In the genomic region with DNA sequence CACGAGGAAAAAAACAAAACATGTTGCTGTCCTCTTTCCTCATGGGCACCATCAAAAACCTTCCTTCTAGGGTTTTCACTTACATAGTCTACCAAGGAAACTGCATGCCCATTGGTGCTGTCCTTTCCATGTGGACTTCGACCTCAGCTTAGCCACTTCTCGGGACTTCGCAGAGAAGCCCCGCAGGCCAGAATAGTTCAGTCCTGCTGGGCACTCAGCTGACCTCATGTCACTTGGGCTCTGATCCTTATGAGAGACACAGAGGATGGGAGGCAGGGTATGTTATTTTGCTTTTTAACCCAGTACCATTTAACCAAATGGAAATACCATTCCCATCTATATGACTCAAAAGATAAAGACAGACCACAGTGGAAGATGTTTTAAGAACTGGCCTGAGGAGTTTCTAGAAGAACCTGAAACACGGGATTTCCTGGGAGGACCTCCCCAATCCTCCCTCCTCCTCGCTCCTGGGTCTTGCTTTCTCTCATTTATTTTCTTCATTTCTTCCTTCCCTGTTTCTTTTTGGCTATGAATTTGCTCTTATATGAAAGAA, we compare ENCODE assay signal across 21 cellular contexts. TPM values are rescaled to one million over a fixed set of nuclear protein-coding genes. Genes with fewer than 3 reads are reported as not detected.
A peak's percentile ranks its signal among the peaks of the same experiment; 100 is the strongest.
DNase-seq lines count a peak whose midpoint lies in the region; ATAC-seq, FAIRE-seq and TF ChIP-seq lines count a peak whose summit lies in the region.
"Had no signal": no experiment of that assay in that cellular context is flagged by ENCODE, and none has a peak within 500 bp of the region (broad histone marks: within the 10 kb centered on the region; RNA-seq: fewer than 3 reads in every experiment).

No MANE protein-coding gene starts in this region.

- H3K36me3 Mint-ChIP-seq in activated CD8-positive, alpha-beta T cell treated with anti-CD3 and anti-CD28 coated beads for 36 hours (ENCODE audit: low read depth) = peaks cover 58% of the 10 kb centered on the region
- H3K36me3 Mint-ChIP-seq in activated CD8-positive, alpha-beta T cell treated with anti-CD3 and anti-CD28 coated beads, Interleukin-2, amount 10 ng/mL, durations not matched to agents 7 days and 5 days (ENCODE audit: low read depth) = peaks cover 54% of the 10 kb centered on the region
- H3K36me3 Mint-ChIP-seq in astrocyte (ENCODE audit: low read depth, unreplicated experiment) = peaks cover 24% of the 10 kb centered on the region
- H3K36me3 Mint-ChIP-seq: memory B cell had no signal

- no peak overlapping the region for H3K4me3 Mint-ChIP-seq in activated CD8-positive, alpha-beta T cell treated with anti-CD3 and anti-CD28 coated beads for 36 hours
- H3K4me3 Mint-ChIP-seq in activated CD8-positive, alpha-beta T cell treated with anti-CD3 and anti-CD28 coated beads, Interleukin-2, amount 10 ng/mL, durations not matched to agents 7 days and 5 days = no peak overlapping the region
- no peak overlapping the region for H3K4me3 Mint-ChIP-seq in astrocyte (ENCODE audit: unreplicated experiment)
- H3K4me3 Mint-ChIP-seq: activated B cell treated with CpG ODN at 0.5 μM for 24 hours; activated CD8-positive, alpha-beta memory T cell treated with anti-CD3 and anti-CD28 coated beads, Interleukin-2, amount 10 ng/mL, durations not matched to agents 7 days and 5 days; memory B cell; nephron progenitor cell had no signal

- peaks cover 50% of the 10 kb centered on the region for H3K4me1 ChIP-seq in KMS-11 (ENCODE audit: low read depth, poor library complexity, severe bottlenecking)
- H3K4me1 ChIP-seq in astrocyte (ENCODE audit: insufficient read depth, low read length) = peaks cover 8% of the 10 kb centered on the region
- H3K4me1 ChIP-seq in trophoblast cell (ENCODE audit: control insufficient read depth in 1 of 2, insufficient read depth in 2 of 2, low read length in 2 of 2) = peaks cover 15 to 33% of the 10 kb centered on the region in 2 experiments
- H3K4me1 ChIP-seq in BE2C = no peaks in the 10 kb centered on the region

- H4K91ac ChIP-seq in trophoblast cell (ENCODE audit: low read depth, low read length) = peak overlapping the region; percentile 45

- H3K27ac ChIP-seq in KMS-11 = no peak overlapping the region
- H3K27ac ChIP-seq in astrocyte (ENCODE audit: low read depth, low read length) = no peak overlapping the region
- H3K27ac ChIP-seq in trophoblast cell (ENCODE audit: low read depth, low read length) = peak overlapping the region; percentile 83
- H3K27ac ChIP-seq: C4-2B, coronary artery, thoracic aorta had no signal

- peaks cover 53% of the 10 kb centered on the region for H3K4me1 Mint-ChIP-seq in activated CD8-positive, alpha-beta T cell treated with anti-CD3 and anti-CD28 coated beads for 36 hours (ENCODE audit: low read depth)
- peaks cover 36% of the 10 kb centered on the region for H3K4me1 Mint-ChIP-seq in activated CD8-positive, alpha-beta T cell treated with anti-CD3 and anti-CD28 coated beads, Interleukin-2, amount 10 ng/mL, durations not matched to agents 7 days and 5 days (ENCODE audit: low read depth)
- peaks cover 22% of the 10 kb centered on the region for H3K4me1 Mint-ChIP-seq in astrocyte (ENCODE audit: low read depth, unreplicated experiment)
- H3K4me1 Mint-ChIP-seq: nephron progenitor cell had no signal

- no peak for TF ChIP-seq CTCF in activated CD8-positive, alpha-beta T cell treated with anti-CD3 and anti-CD28 coated beads for 36 hours (IDR thresholded peaks at IDR 0.05)
- TF ChIP-seq CTCF in KMS-11 (conservative IDR thresholded peaks at IDR 0.05; ENCODE audit: low read depth, low read length) = no peak
- no peak for TF ChIP-seq CTCF in astrocyte (IDR thresholded peaks at IDR 0.05; ENCODE audit: insufficient read depth, low read depth, low read length)
- TF ChIP-seq CTCF in BE2C (IDR thresholded peaks at IDR 0.05; ENCODE audit: low read depth, low read length) = no peak

- no peak overlapping the region for H3K23ac ChIP-seq in trophoblast cell (ENCODE audit: low read length)

- H3K4me2 ChIP-seq in KMS-11 (peak overlapping the region; percentile 52; the same call in 1 of the 2 replicates), astrocyte (ENCODE audit: low read length) (no peak overlapping the region), trophoblast cell (ENCODE audit: low read length) (no peak overlapping the region)

- no peaks in the 10 kb centered on the region for H3K27me3 Mint-ChIP-seq in activated CD8-positive, alpha-beta T cell treated with anti-CD3 and anti-CD28 coated beads for 36 hours
- H3K27me3 Mint-ChIP-seq in activated CD8-positive, alpha-beta T cell treated with anti-CD3 and anti-CD28 coated beads, Interleukin-2, amount 10 ng/mL, durations not matched to agents 7 days and 5 days (ENCODE audit: low read depth) = no peaks in the 10 kb centered on the region
- no peaks in the 10 kb centered on the region for H3K27me3 Mint-ChIP-seq in astrocyte (ENCODE audit: low read depth, unreplicated experiment)
- H3K27me3 Mint-ChIP-seq: activated B cell treated with CpG ODN at 0.5 μM for 24 hours; activated CD8-positive, alpha-beta memory T cell treated with anti-CD3 and anti-CD28 coated beads, Interleukin-2, amount 10 ng/mL, durations not matched to agents 7 days and 5 days; memory B cell had no signal

- H3K9me3 ChIP-seq in astrocyte (ENCODE audit: insufficient read depth, low read depth, low read length) (no peaks in the 10 kb centered on the region), trophoblast cell (ENCODE audit: insufficient read depth, low read depth, low read length) (peaks cover 2% of the 10 kb centered on the region), BE2C (no peaks in the 10 kb centered on the region)
- H3K9me3 ChIP-seq: thoracic aorta had no signal

- intact Hi-C loops in activated CD8-positive, alpha-beta T cell treated with anti-CD3 and anti-CD28 coated beads for 36 hours (cut with micrococcal nuclease) = no loop called here

- H3K18ac ChIP-seq in trophoblast cell (ENCODE audit: low read length) = no peak overlapping the region

- H3K9ac ChIP-seq in KMS-11 (no peak overlapping the region), astrocyte (ENCODE audit: low read length) (no peak overlapping the region), trophoblast cell (ENCODE audit: low read length) (no peak overlapping the region)

- DNase-seq in activated CD8-positive, alpha-beta T cell treated with anti-CD3 and anti-CD28 coated beads for 36 hours = no peak
- DNase-seq in activated CD8-positive, alpha-beta T cell treated with anti-CD3 and anti-CD28 coated beads, Interleukin-2, amount 10 ng/mL, durations not matched to agents 7 days and 5 days = no peak
- DNase-seq in astrocyte (ENCODE audit: low read depth) (peak; percentile 26), trophoblast cell (peak; percentile 91 to 94), BE2C (no peak), retina (no peak)
- DNase-seq: activated B cell treated with CpG ODN at 0.5 μM for 24 hours; activated CD8-positive, alpha-beta memory T cell treated with anti-CD3 and anti-CD28 coated beads, Interleukin-2, amount 10 ng/mL, durations not matched to agents 7 days and 5 days; activated gamma-delta T cell; foreskin fibroblast; kidney glomerular epithelial cell; NCI-H2029; NCI-H510A treated with DMSO at 0.1 percent for 48 hours; nephron progenitor cell; SIG-M5 had no signal

- peaks cover 13% of the 10 kb centered on the region for H3K79me1 ChIP-seq in trophoblast cell (ENCODE audit: low read length)

- no peak overlapping the region for H3K4ac ChIP-seq in trophoblast cell (ENCODE audit: low read depth, low read length)

- peak overlapping the region; percentile 19 for H3K4me3 ChIP-seq in KMS-11 (IDR thresholded peaks at IDR 0.05; ENCODE audit: insufficient read depth, low read depth, low read length)
- H3K4me3 ChIP-seq in astrocyte (ENCODE audit: insufficient read depth, low read depth, low read length) = no peak overlapping the region
- no peak overlapping the region for H3K4me3 ChIP-seq in trophoblast cell (ENCODE audit: low read depth, low read length)
- no peak overlapping the region for H3K4me3 ChIP-seq in BE2C (ENCODE audit: low read depth, low read length)
- H3K4me3 ChIP-seq: coronary artery, thoracic aorta had no signal

- H2BK12ac ChIP-seq in trophoblast cell (ENCODE audit: low read length) = no peak overlapping the region

- peaks cover 15% of the 10 kb centered on the region for H3K9me3 Mint-ChIP-seq in activated CD8-positive, alpha-beta T cell treated with anti-CD3 and anti-CD28 coated beads for 36 hours
- H3K9me3 Mint-ChIP-seq in activated CD8-positive, alpha-beta T cell treated with anti-CD3 and anti-CD28 coated beads, Interleukin-2, amount 10 ng/mL, durations not matched to agents 7 days and 5 days (ENCODE audit: insufficient read depth) = peaks cover 16% of the 10 kb centered on the region
- peaks cover 2% of the 10 kb centered on the region for H3K9me3 Mint-ChIP-seq in astrocyte (ENCODE audit: unreplicated experiment)
- H3K9me3 Mint-ChIP-seq: memory B cell had no signal

- H2BK120ac ChIP-seq in trophoblast cell (ENCODE audit: insufficient read depth, low read length, poor library complexity) = peak overlapping the region; percentile 14

- peaks cover 41% of the 10 kb centered on the region; the same call in 1 of the 2 replicates for H3K79me2 ChIP-seq in KMS-11 (ENCODE audit: insufficient read depth, low read depth)
- H3K79me2 ChIP-seq in astrocyte (ENCODE audit: insufficient read depth, low read length) = peaks cover 96% of the 10 kb centered on the region
- peaks cover 5% of the 10 kb centered on the region for H3K79me2 ChIP-seq in trophoblast cell (ENCODE audit: control insufficient read depth, insufficient read depth, low read length, poor library complexity)

- POLR2A ChIA-PET in activated CD8-positive, alpha-beta T cell treated with anti-CD3 and anti-CD28 coated beads for 36 hours (lab: Charles Lee) = interaction anchor here (1.0 to 1.4 kb wide), 2 partner anchors 9 to 24 kb away, joined by 4 read pairs; no protein-coding TSS in a partner anchor
- POLR2A ChIA-PET in activated CD8-positive, alpha-beta T cell treated with anti-CD3 and anti-CD28 coated beads, Interleukin-2, amount 10 ng/mL, durations not matched to agents 7 days and 5 days (lab: Charles Lee) = interaction anchor here (1.1 kb wide), 1 partner anchor 29 kb away, joined by 3 read pairs; a partner anchor contains a TSS

- no peak overlapping the region for H4K12ac ChIP-seq in trophoblast cell (ENCODE audit: low read depth, low read length)

- no peak overlapping the region for H4K8ac ChIP-seq in trophoblast cell (ENCODE audit: low read depth, low read length)

- no CpG with 5 or more reads among the region's 7 CpGs for WGBS in trophoblast cell (ENCODE audit: extremely low coverage, insufficient coverage, insufficient read length)

- no peak overlapping the region for H2AK5ac ChIP-seq in trophoblast cell (ENCODE audit: low read length)

- H2BK5ac ChIP-seq in trophoblast cell (ENCODE audit: low read depth, low read length, poor library complexity) = peak overlapping the region; percentile 25

- no peaks in the 10 kb centered on the region for H4K20me1 ChIP-seq in KMS-11 (ENCODE audit: insufficient read depth)
- peaks cover 96% of the 10 kb centered on the region for H4K20me1 ChIP-seq in astrocyte (ENCODE audit: insufficient read depth, low read length)

- CTCF ChIA-PET in activated CD8-positive, alpha-beta T cell treated with anti-CD3 and anti-CD28 coated beads for 36 hours (lab: Charles Lee) = interaction anchor here (1.2 to 1.5 kb wide), 4 partner anchors 11 to 30 kb away, joined by 3 to 4 read pairs (median 4); no protein-coding TSS in a partner anchor
- CTCF ChIA-PET in activated CD8-positive, alpha-beta T cell treated with anti-CD3 and anti-CD28 coated beads, Interleukin-2, amount 10 ng/mL, durations not matched to agents 7 days and 5 days (lab: Charles Lee) = interaction anchor here (1.1 to 1.6 kb wide), 3 partner anchors 11 to 50 kb away, joined by 3 to 6 read pairs (median 4); no protein-coding TSS in a partner anchor

- H3K27me3 ChIP-seq in KMS-11 (ENCODE audit: insufficient read depth, low read depth) (no peaks in the 10 kb centered on the region), astrocyte (ENCODE audit: insufficient read depth, low read length) (no peaks in the 10 kb centered on the region), trophoblast cell (ENCODE audit: insufficient read depth, low read length) (no peaks in the 10 kb centered on the region), BE2C (no peaks in the 10 kb centered on the region)

- H3K14ac ChIP-seq in trophoblast cell (ENCODE audit: low read length) = no peak overlapping the region

- H3K27ac Mint-ChIP-seq in activated CD8-positive, alpha-beta T cell treated with anti-CD3 and anti-CD28 coated beads for 36 hours = peak overlapping the region; percentile 55
- no peak overlapping the region for H3K27ac Mint-ChIP-seq in activated CD8-positive, alpha-beta T cell treated with anti-CD3 and anti-CD28 coated beads, Interleukin-2, amount 10 ng/mL, durations not matched to agents 7 days and 5 days
- no peak overlapping the region for H3K27ac Mint-ChIP-seq in astrocyte (ENCODE audit: unreplicated experiment)
- H3K27ac Mint-ChIP-seq: activated B cell treated with CpG ODN at 0.5 μM for 24 hours; activated CD8-positive, alpha-beta memory T cell treated with anti-CD3 and anti-CD28 coated beads, Interleukin-2, amount 10 ng/mL, durations not matched to agents 7 days and 5 days; memory B cell; nephron progenitor cell had no signal

- H2AFZ ChIP-seq in KMS-11 (ENCODE audit: low read depth) = no peak overlapping the region
- no peak overlapping the region for H2AFZ ChIP-seq in astrocyte (ENCODE audit: low read depth, low read length)
- no peak overlapping the region for H2AFZ ChIP-seq in trophoblast cell (ENCODE audit: insufficient read depth, low read length, poor library complexity)

- no peak for FAIRE-seq in astrocyte (lab: Jason Lieb, UNC)

- no peaks in the 10 kb centered on the region for H3K36me3 ChIP-seq in KMS-11 (ENCODE audit: insufficient read depth)
- H3K36me3 ChIP-seq in astrocyte (ENCODE audit: insufficient read depth, low read length) = no peaks in the 10 kb centered on the region
- H3K36me3 ChIP-seq in trophoblast cell (ENCODE audit: control insufficient read depth in 1 of 2, insufficient read depth in 2 of 2, low read length in 2 of 2) = no peaks in the 10 kb centered on the region
- H3K36me3 ChIP-seq in BE2C = no peaks in the 10 kb centered on the region
- H3K36me3 ChIP-seq: thoracic aorta had no signal

- no peak for ATAC-seq in activated CD8-positive, alpha-beta T cell treated with anti-CD3 and anti-CD28 coated beads for 36 hours
- ATAC-seq in activated CD8-positive, alpha-beta T cell treated with anti-CD3 and anti-CD28 coated beads, Interleukin-2, amount 10 ng/mL, durations not matched to agents 7 days and 5 days = no peak
- ATAC-seq in HG03432 (IDR thresholded peaks at IDR 0.05; ENCODE audit: unreplicated experiment) = no peak
- ATAC-seq: activated CD8-positive, alpha-beta memory T cell treated with anti-CD3 and anti-CD28 coated beads, Interleukin-2, amount 10 ng/mL, durations not matched to agents 7 days and 5 days had no signal

RNA-seq across cellular contexts. Expression of a gene that starts 28.4 kb away (rescaled TPM):
- 100 to 1,000 TPM; 114 to 115 TPM for total RNA-seq in activated CD8-positive, alpha-beta T cell treated with anti-CD3 and anti-CD28 coated beads for 36 hours
- 100 to 1,000 TPM; 105 to 107 TPM for total RNA-seq in activated CD8-positive, alpha-beta T cell treated with anti-CD3 and anti-CD28 coated beads, Interleukin-2, amount 10 ng/mL, durations not matched to agents 7 days and 5 days
- total RNA-seq in astrocyte = 108 and 110 TPM in 2 replicates
- 137 and 140 TPM in 2 replicates for polyA plus RNA-seq in trophoblast cell (2013)
- polyA plus RNA-seq in BE2C (2012; ENCODE audit: insufficient read depth, insufficient read length, low read depth) = 11.6 TPM

Comparison
In these comparisons a context has a peak if more than half of its experiments do, and no peak if none do; other contexts are left out.
1. DNase-seq: peak in astrocyte (single experiment) and trophoblast cell (2 of 2); none in activated CD8-positive, alpha-beta T cell treated with anti-CD3 and anti-CD28 coated beads for 36 hours (single experiment), activated CD8-positive, alpha-beta T cell treated with anti-CD3 and anti-CD28 coated beads, Interleukin-2, amount 10 ng/mL, durations not matched to agents 7 days and 5 days (single experiment), BE2C (single experiment) and retina (single experiment).